1 cellular context compared by ENCODE assay signal in the genomic region with DNA sequence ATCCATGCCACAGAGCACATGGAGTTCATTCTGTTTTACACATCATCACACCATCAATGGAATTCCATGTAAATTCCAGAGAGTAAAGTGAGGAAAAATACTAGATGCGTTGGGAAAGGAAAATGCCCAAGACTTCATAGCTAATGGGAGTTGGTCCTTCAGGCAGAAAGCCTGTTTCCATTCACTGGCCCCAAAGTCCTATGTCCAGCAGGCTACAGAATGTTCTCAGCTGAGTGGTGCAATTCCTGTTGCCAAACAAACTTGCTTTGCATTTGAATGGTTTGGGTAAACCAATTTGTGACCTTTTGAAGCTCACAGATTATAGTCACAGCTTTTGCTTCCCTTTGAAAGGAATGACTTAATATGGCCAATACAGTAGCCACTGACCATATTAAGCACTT.
A peak's percentile ranks its signal among the peaks of the same experiment; 100 is the strongest.
TF ChIP-seq lines count a peak whose summit lies in the region.

No MANE protein-coding gene starts in this region.

TF ChIP-seq in GM23338, 12 proteins besides CTCF, POLR2A, EP300 and RAD21 (continued from another document):
- TF ChIP-seq, protein P1, sequence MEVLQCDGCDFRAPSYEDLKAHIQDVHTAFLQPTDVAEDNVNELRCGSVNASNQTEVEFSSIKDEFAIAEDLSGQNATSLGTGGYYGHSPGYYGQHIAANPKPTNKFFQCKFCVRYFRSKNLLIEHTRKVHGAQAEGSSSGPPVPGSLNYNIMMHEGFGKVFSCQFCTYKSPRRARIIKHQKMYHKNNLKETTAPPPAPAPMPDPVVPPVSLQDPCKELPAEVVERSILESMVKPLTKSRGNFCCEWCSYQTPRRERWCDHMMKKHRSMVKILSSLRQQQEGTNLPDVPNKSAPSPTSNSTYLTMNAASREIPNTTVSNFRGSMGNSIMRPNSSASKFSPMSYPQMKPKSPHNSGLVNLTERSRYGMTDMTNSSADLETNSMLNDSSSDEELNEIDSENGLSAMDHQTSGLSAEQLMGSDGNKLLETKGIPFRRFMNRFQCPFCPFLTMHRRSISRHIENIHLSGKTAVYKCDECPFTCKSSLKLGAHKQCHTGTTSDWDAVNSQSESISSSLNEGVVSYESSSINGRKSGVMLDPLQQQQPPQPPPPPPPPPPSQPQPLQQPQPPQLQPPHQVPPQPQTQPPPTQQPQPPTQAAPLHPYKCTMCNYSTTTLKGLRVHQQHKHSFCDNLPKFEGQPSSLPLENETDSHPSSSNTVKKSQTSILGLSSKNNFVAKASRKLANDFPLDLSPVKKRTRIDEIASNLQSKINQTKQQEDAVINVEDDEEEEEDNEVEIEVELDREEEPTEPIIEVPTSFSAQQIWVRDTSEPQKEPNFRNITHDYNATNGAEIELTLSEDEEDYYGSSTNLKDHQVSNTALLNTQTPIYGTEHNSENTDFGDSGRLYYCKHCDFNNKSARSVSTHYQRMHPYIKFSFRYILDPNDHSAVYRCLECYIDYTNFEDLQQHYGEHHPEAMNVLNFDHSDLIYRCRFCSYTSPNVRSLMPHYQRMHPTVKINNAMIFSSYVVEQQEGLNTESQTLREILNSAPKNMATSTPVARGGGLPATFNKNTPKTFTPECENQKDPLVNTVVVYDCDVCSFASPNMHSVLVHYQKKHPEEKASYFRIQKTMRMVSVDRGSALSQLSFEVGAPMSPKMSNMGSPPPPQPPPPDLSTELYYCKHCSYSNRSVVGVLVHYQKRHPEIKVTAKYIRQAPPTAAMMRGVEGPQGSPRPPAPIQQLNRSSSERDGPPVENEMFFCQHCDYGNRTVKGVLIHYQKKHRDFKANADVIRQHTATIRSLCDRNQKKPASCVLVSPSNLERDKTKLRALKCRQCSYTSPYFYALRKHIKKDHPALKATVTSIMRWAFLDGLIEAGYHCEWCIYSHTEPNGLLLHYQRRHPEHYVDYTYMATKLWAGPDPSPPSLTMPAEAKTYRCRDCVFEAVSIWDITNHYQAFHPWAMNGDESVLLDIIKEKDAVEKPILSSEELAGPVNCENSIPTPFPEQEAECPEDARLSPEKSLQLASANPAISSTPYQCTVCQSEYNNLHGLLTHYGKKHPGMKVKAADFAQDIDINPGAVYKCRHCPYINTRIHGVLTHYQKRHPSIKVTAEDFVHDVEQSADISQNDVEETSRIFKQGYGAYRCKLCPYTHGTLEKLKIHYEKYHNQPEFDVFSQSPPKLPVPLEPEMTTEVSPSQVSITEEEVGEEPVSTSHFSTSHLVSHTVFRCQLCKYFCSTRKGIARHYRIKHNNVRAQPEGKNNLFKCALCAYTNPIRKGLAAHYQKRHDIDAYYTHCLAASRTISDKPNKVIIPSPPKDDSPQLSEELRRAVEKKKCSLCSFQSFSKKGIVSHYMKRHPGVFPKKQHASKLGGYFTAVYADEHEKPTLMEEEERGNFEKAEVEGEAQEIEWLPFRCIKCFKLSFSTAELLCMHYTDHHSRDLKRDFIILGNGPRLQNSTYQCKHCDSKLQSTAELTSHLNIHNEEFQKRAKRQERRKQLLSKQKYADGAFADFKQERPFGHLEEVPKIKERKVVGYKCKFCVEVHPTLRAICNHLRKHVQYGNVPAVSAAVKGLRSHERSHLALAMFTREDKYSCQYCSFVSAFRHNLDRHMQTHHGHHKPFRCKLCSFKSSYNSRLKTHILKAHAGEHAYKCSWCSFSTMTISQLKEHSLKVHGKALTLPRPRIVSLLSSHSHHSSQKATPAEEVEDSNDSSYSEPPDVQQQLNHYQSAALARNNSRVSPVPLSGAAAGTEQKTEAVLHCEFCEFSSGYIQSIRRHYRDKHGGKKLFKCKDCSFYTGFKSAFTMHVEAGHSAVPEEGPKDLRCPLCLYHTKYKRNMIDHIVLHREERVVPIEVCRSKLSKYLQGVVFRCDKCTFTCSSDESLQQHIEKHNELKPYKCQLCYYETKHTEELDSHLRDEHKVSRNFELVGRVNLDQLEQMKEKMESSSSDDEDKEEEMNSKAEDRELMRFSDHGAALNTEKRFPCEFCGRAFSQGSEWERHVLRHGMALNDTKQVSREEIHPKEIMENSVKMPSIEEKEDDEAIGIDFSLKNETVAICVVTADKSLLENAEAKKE (CRISPR knock-in tag; IDR thresholded peaks at IDR 0.05) = 0 out of 2 replicates have a peak, but pooled peaks have one; percentile 47
TF ChIP-seq in GM23338: peak in this region for 1.
